ENCODE assay signal across 6 cellular contexts in genomic region chr20:63686492-63687321, GRCh38. TPM values are rescaled to one million over a fixed set of nuclear protein-coding genes. Genes with fewer than 3 reads are reported as not detected.
DNase-seq lines count a peak whose midpoint lies in the region; ATAC-seq and TF ChIP-seq lines count a peak whose summit lies in the region.

No MANE protein-coding gene starts in this region.

- no peaks in the 10 kb centered on the region for H3K36me3 ChIP-seq in right atrium auricular region

- H3K27me3 Mint-ChIP-seq in activated CD8-positive, alpha-beta T cell treated with anti-CD3 and anti-CD28 coated beads for 36 hours, result no peaks in the 10 kb centered on the region
- no peaks in the 10 kb centered on the region for H3K27me3 Mint-ChIP-seq in activated CD8-positive, alpha-beta T cell treated with anti-CD3 and anti-CD28 coated beads, Interleukin-2, amount 10 ng/mL, durations not matched to agents 7 days and 5 days (ENCODE audit: low read depth)

- no peaks in the 10 kb centered on the region for H3K9me3 Mint-ChIP-seq in activated CD8-positive, alpha-beta T cell treated with anti-CD3 and anti-CD28 coated beads for 36 hours
- H3K9me3 Mint-ChIP-seq in activated CD8-positive, alpha-beta T cell treated with anti-CD3 and anti-CD28 coated beads, Interleukin-2, amount 10 ng/mL, durations not matched to agents 7 days and 5 days (ENCODE audit: insufficient read depth), result no peaks in the 10 kb centered on the region

- DNase-seq in activated CD8-positive, alpha-beta T cell treated with anti-CD3 and anti-CD28 coated beads for 36 hours, result peak; percentile 70
- DNase-seq in activated CD8-positive, alpha-beta T cell treated with anti-CD3 and anti-CD28 coated beads, Interleukin-2, amount 10 ng/mL, durations not matched to agents 7 days and 5 days, result no peak
- DNase-seq in right atrium auricular region (ENCODE audit: low spot score), result peak; percentile 95
- peak; percentile 42 for DNase-seq in stimulated activated naive CD4-positive, alpha-beta T cell treated with Interleukin-2 at 50 U/mL for 16 hours (lab: John Stamatoyannopoulos, UW)
- no peak for DNase-seq in HEK293T (ENCODE audit: extremely low spot score)
- DNase-seq in cerebellar cortex (ENCODE audit: low spot score), result no peak

- peaks cover 0 to 62% of the 10 kb centered on the region in 2 donors for H3K4me1 ChIP-seq in right atrium auricular region

- POLR2A ChIA-PET in activated CD8-positive, alpha-beta T cell treated with anti-CD3 and anti-CD28 coated beads for 36 hours (lab: Charles Lee), result interaction anchor here (1.1 to 2.1 kb wide), 5 partner anchors 10 to 24 kb away, joined by 3 to 13 read pairs (median 5); partner anchors contain the start of gene TNFRSF6B
- POLR2A ChIA-PET in activated CD8-positive, alpha-beta T cell treated with anti-CD3 and anti-CD28 coated beads, Interleukin-2, amount 10 ng/mL, durations not matched to agents 7 days and 5 days (lab: Charles Lee), result no interaction called here
- POLR2A ChIA-PET in HEK293T (lab: Yijun Ruan, JAX), result no interaction called here

- H3K4me3 ChIP-seq in right atrium auricular region, result peak overlapping the region in 1 of 2 donors; percentile 18

- peak overlapping the region; percentile 76 to 81 for H3K27ac ChIP-seq in right atrium auricular region

- CTCF ChIA-PET in activated CD8-positive, alpha-beta T cell treated with anti-CD3 and anti-CD28 coated beads for 36 hours (lab: Charles Lee), result no interaction called here
- CTCF ChIA-PET in activated CD8-positive, alpha-beta T cell treated with anti-CD3 and anti-CD28 coated beads, Interleukin-2, amount 10 ng/mL, durations not matched to agents 7 days and 5 days (lab: Charles Lee), result no interaction called here
- CTCF ChIA-PET in HEK293T (lab: Yijun Ruan, JAX), result no interaction called here

- intact Hi-C loops in activated CD8-positive, alpha-beta T cell treated with anti-CD3 and anti-CD28 coated beads for 36 hours (cut with micrococcal nuclease), result no loop called here

- H3K9me3 ChIP-seq in right atrium auricular region, result no peaks in the 10 kb centered on the region

- H3K4me3 Mint-ChIP-seq in activated CD8-positive, alpha-beta T cell treated with anti-CD3 and anti-CD28 coated beads for 36 hours, result no peak overlapping the region
- no peak overlapping the region for H3K4me3 Mint-ChIP-seq in activated CD8-positive, alpha-beta T cell treated with anti-CD3 and anti-CD28 coated beads, Interleukin-2, amount 10 ng/mL, durations not matched to agents 7 days and 5 days

- TF ChIP-seq CTCF in activated CD8-positive, alpha-beta T cell treated with anti-CD3 and anti-CD28 coated beads for 36 hours (IDR thresholded peaks at IDR 0.05), result no peak
- TF ChIP-seq CTCF in right atrium auricular region (IDR thresholded peaks at IDR 0.05), result no peak

- H3K36me3 Mint-ChIP-seq in activated CD8-positive, alpha-beta T cell treated with anti-CD3 and anti-CD28 coated beads for 36 hours (ENCODE audit: low read depth), result peaks cover 3% of the 10 kb centered on the region
- H3K36me3 Mint-ChIP-seq in activated CD8-positive, alpha-beta T cell treated with anti-CD3 and anti-CD28 coated beads, Interleukin-2, amount 10 ng/mL, durations not matched to agents 7 days and 5 days (ENCODE audit: low read depth), result peaks cover 5% of the 10 kb centered on the region

- peak; percentile 78 for ATAC-seq in activated CD8-positive, alpha-beta T cell treated with anti-CD3 and anti-CD28 coated beads for 36 hours
- no peak for ATAC-seq in activated CD8-positive, alpha-beta T cell treated with anti-CD3 and anti-CD28 coated beads, Interleukin-2, amount 10 ng/mL, durations not matched to agents 7 days and 5 days

- H3K4me1 Mint-ChIP-seq in activated CD8-positive, alpha-beta T cell treated with anti-CD3 and anti-CD28 coated beads for 36 hours (ENCODE audit: low read depth), result peaks cover 16% of the 10 kb centered on the region
- H3K4me1 Mint-ChIP-seq in activated CD8-positive, alpha-beta T cell treated with anti-CD3 and anti-CD28 coated beads, Interleukin-2, amount 10 ng/mL, durations not matched to agents 7 days and 5 days (ENCODE audit: low read depth), result no peaks in the 10 kb centered on the region

- peak overlapping the region; percentile 71 for H3K27ac Mint-ChIP-seq in activated CD8-positive, alpha-beta T cell treated with anti-CD3 and anti-CD28 coated beads for 36 hours
- no peak overlapping the region for H3K27ac Mint-ChIP-seq in activated CD8-positive, alpha-beta T cell treated with anti-CD3 and anti-CD28 coated beads, Interleukin-2, amount 10 ng/mL, durations not matched to agents 7 days and 5 days

- H3K27me3 ChIP-seq in right atrium auricular region, result no peaks in the 10 kb centered on the region

TF ChIP-seq in HEK293T, 16 proteins besides CTCF, POLR2A, EP300 and RAD21:
- TF ChIP-seq L3MBTL2 (conservative IDR thresholded peaks at IDR 0.05) (no peak), SUZ12 (IDR thresholded peaks at IDR 0.05) (no peak), SP1 (IDR thresholded peaks at IDR 0.05) (no peak), FOXK2 (IDR thresholded peaks at IDR 0.05) (no peak), ARNT (IDR thresholded peaks at IDR 0.05) (no peak)
TF ChIP-seq in HEK293T: peak in this region for 0.

RNA-seq across cellular contexts. Expression of gene TNFRSF6B, which starts 9.7 kb away (rescaled TPM):
- not detected for total RNA-seq in activated CD8-positive, alpha-beta T cell treated with anti-CD3 and anti-CD28 coated beads for 36 hours
- total RNA-seq in activated CD8-positive, alpha-beta T cell treated with anti-CD3 and anti-CD28 coated beads, Interleukin-2, amount 10 ng/mL, durations not matched to agents 7 days and 5 days, result not detected
- 1 to 10 TPM; 1.2 to 3.8 TPM for total RNA-seq in right atrium auricular region

RNA-seq across cellular contexts. Expression of gene ARFRP1, which starts 21.1 kb away (rescaled TPM):
- 10 to 100 TPM; 41.7 to 44.2 TPM for total RNA-seq in activated CD8-positive, alpha-beta T cell treated with anti-CD3 and anti-CD28 coated beads for 36 hours
- 10 to 100 TPM; 55.2 to 57.6 TPM for total RNA-seq in activated CD8-positive, alpha-beta T cell treated with anti-CD3 and anti-CD28 coated beads, Interleukin-2, amount 10 ng/mL, durations not matched to agents 7 days and 5 days
- total RNA-seq in right atrium auricular region, result 10 to 100 TPM; 33.5 to 39.4 TPM

RNA-seq across cellular contexts. Expression of gene ZGPAT, which starts 21.1 kb away (rescaled TPM):
- total RNA-seq in activated CD8-positive, alpha-beta T cell treated with anti-CD3 and anti-CD28 coated beads for 36 hours, result 10 to 100 TPM; 22.4 to 22.5 TPM
- 10 to 100 TPM; 38.6 to 43.5 TPM for total RNA-seq in activated CD8-positive, alpha-beta T cell treated with anti-CD3 and anti-CD28 coated beads, Interleukin-2, amount 10 ng/mL, durations not matched to agents 7 days and 5 days
- total RNA-seq in right atrium auricular region, result 10 to 100 TPM; 11.9 to 15.1 TPM

RNA-seq across cellular contexts. Expression of gene RTEL1, which starts 28.6 kb away (rescaled TPM):
- total RNA-seq in activated CD8-positive, alpha-beta T cell treated with anti-CD3 and anti-CD28 coated beads for 36 hours, result 10 to 100 TPM; 37.4 to 39.1 TPM
- 10 to 100 TPM; 49.8 to 54.3 TPM for total RNA-seq in activated CD8-positive, alpha-beta T cell treated with anti-CD3 and anti-CD28 coated beads, Interleukin-2, amount 10 ng/mL, durations not matched to agents 7 days and 5 days
- 1 to 10 TPM; 4.8 to 9.2 TPM for total RNA-seq in right atrium auricular region

RNA-seq across cellular contexts. Expression of gene STMN3, which starts 33.5 kb away (rescaled TPM):
- total RNA-seq in activated CD8-positive, alpha-beta T cell treated with anti-CD3 and anti-CD28 coated beads for 36 hours, result 10 to 100 TPM; 17.8 to 18.4 TPM
- 10 to 100 TPM; 13.1 to 13.3 TPM for total RNA-seq in activated CD8-positive, alpha-beta T cell treated with anti-CD3 and anti-CD28 coated beads, Interleukin-2, amount 10 ng/mL, durations not matched to agents 7 days and 5 days
- 10 to 100 TPM in 1 of 2 donors, 1 to 10 TPM in 1; 5.7 to 10.1 TPM for total RNA-seq in right atrium auricular region

Comparison
In these comparisons a context has a peak if more than half of its experiments do, and no peak if none do; other contexts are left out.
1. DNase-seq: peak in activated CD8-positive, alpha-beta T cell treated with anti-CD3 and anti-CD28 coated beads for 36 hours (single experiment), right atrium auricular region (single experiment) and stimulated activated naive CD4-positive, alpha-beta T cell treated with Interleukin-2 at 50 U/mL for 16 hours (single experiment); none in activated CD8-positive, alpha-beta T cell treated with anti-CD3 and anti-CD28 coated beads, Interleukin-2, amount 10 ng/mL, durations not matched to agents 7 days and 5 days (single experiment), HEK293T (single experiment) and cerebellar cortex (single experiment).